28 cellular contexts compared by ENCODE assay signal in the genomic region with DNA sequence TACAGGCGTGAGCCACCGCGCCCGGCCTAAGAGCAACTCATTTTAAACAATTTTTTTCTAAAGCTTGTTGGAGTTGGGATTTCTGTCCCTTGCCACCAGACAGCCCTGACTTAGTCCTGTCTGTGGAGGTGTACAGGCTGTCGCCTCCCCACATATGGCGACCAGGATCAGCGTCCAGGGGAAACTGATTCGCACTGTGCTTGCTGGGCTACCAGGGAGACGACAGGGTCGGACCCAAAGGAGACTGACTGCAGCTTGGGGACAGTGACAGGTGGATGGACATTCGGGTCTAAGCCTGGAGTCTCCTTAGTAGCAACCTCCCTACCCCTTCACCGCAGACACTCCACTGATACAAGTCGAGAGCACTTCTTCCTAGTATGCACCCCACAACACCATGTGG.
"Had no signal": no experiment of that assay in that cellular context is flagged by ENCODE, and none has a peak within 500 bp of the region (broad histone marks: within the 10 kb centered on the region; RNA-seq: fewer than 3 reads in every experiment).

No MANE protein-coding gene starts in this region.

- H3K4me3 ChIP-seq: colonic mucosa, heart right ventricle, ovary, prostate gland, smooth muscle cell, testis, uterus had no signal

- H3K36me3 ChIP-seq: ovary, uterus had no signal

- DNase-seq: activated CD4-positive, alpha-beta memory T cell treated with anti-CD3 and anti-CD28 coated beads, Interleukin-2, amount 10 ng/mL, durations not matched to agents 7 days and 5 days; activated CD4-positive, alpha-beta T cell treated with anti-CD3 and anti-CD28 coated beads for 1 hour; activated CD4-positive, alpha-beta T cell treated with anti-CD3 and anti-CD28 coated beads, Interleukin-2, amount 10 ng/mL, durations not matched to agents 7 days and 5 days; activated CD8-positive, alpha-beta memory T cell treated with anti-CD3 and anti-CD28 coated beads, Interleukin-2, amount 50 U/mL, for 48 hours; activated T-cell treated with anti-CD3 and anti-CD28 coated beads, Interleukin-2, amount 50 U/mL, for 24 hours; anterior cingulate cortex; colonic mucosa; foreskin keratinocyte; heart right ventricle; mammary epithelial cell; ovary; retina; SK-N-SH; stimulated activated CD4-positive, alpha-beta T cell treated with anti-CD3 and anti-CD28 coated beads, Interleukin-15, amount 100 ng/mL, for 24 hours; stimulated activated CD4-positive, alpha-beta T cell treated with anti-CD3 and anti-CD28 coated beads, Interleukin-2, amount 100 ng/mL, for 24 hours; stimulated activated naive CD4-positive, alpha-beta T cell treated with Interleukin-2 at 50 U/mL for 16 hours; SW 1271; T1000; testis; trophoblast cell; uterus had no signal

- H3K4me3 Mint-ChIP-seq: activated CD4-positive, alpha-beta memory T cell treated with anti-CD3 and anti-CD28 coated beads, Interleukin-2, amount 10 ng/mL, durations not matched to agents 7 days and 5 days; activated CD4-positive, alpha-beta T cell treated with anti-CD3 and anti-CD28 coated beads, Interleukin-2, amount 10 ng/mL, durations not matched to agents 7 days and 5 days; activated naive CD8-positive, alpha-beta T cell; activated T-cell treated with anti-CD3 and anti-CD28 coated beads, Interleukin-2, amount 50 U/mL, for 24 hours; nephron; T-helper 1 cell treated with Interleukin-12 subunit alpha and Interleukin-12 subunit beta and Interleukin-4 antibody, amounts not matched to agents 30 μg/mL and 1 μg/mL, for 36 hours had no signal

- H3K4me2 ChIP-seq: SK-N-SH, smooth muscle cell had no signal

- H3K9me3 ChIP-seq: colonic mucosa, heart right ventricle, neutrophil, ovary, prostate gland, SK-N-SH, testis, uterus had no signal

- H3K4me1 Mint-ChIP-seq: nephron had no signal

- H3K27me3 Mint-ChIP-seq: activated CD4-positive, alpha-beta memory T cell treated with anti-CD3 and anti-CD28 coated beads, Interleukin-2, amount 10 ng/mL, durations not matched to agents 7 days and 5 days; activated CD4-positive, alpha-beta T cell treated with anti-CD3 and anti-CD28 coated beads, Interleukin-2, amount 10 ng/mL, durations not matched to agents 7 days and 5 days; activated naive CD8-positive, alpha-beta T cell; activated T-cell treated with anti-CD3 and anti-CD28 coated beads, Interleukin-2, amount 50 U/mL, for 24 hours had no signal

- H3K27me3 ChIP-seq: colonic mucosa, foreskin keratinocyte, heart right ventricle, neutrophil, ovary, testis, uterus had no signal

- ATAC-seq: esophagus mucosa, foreskin keratinocyte, heart right ventricle had no signal

- H3K4me1 ChIP-seq: colonic mucosa, foreskin keratinocyte, prostate gland, testis, uterus had no signal

- H3K27ac ChIP-seq: colonic mucosa, foreskin keratinocyte, heart right ventricle, neutrophil, ovary, prostate gland, testis, uterus had no signal

- H3K27ac Mint-ChIP-seq: activated CD4-positive, alpha-beta memory T cell treated with anti-CD3 and anti-CD28 coated beads, Interleukin-2, amount 10 ng/mL, durations not matched to agents 7 days and 5 days; activated CD4-positive, alpha-beta T cell treated with anti-CD3 and anti-CD28 coated beads, Interleukin-2, amount 10 ng/mL, durations not matched to agents 7 days and 5 days; activated naive CD8-positive, alpha-beta T cell; activated T-cell treated with anti-CD3 and anti-CD28 coated beads, Interleukin-2, amount 50 U/mL, for 24 hours; nephron; T-helper 1 cell treated with Interleukin-12 subunit alpha and Interleukin-12 subunit beta and Interleukin-4 antibody, amounts not matched to agents 30 μg/mL and 1 μg/mL, for 36 hours had no signal

- H3K9me3 Mint-ChIP-seq: activated CD4-positive, alpha-beta memory T cell treated with anti-CD3 and anti-CD28 coated beads, Interleukin-2, amount 10 ng/mL, durations not matched to agents 7 days and 5 days; activated CD4-positive, alpha-beta T cell treated with anti-CD3 and anti-CD28 coated beads, Interleukin-2, amount 10 ng/mL, durations not matched to agents 7 days and 5 days; activated T-cell treated with anti-CD3 and anti-CD28 coated beads, Interleukin-2, amount 50 U/mL, for 24 hours; nephron; T-helper 1 cell treated with Interleukin-12 subunit alpha and Interleukin-12 subunit beta and Interleukin-4 antibody, amounts not matched to agents 30 μg/mL and 1 μg/mL, for 36 hours had no signal
